In genomic region chr11:116732740-116733385, GRCh38 we compare ENCODE assay signal across 8 cellular contexts. TPM values are rescaled to one million over a fixed set of nuclear protein-coding genes. Genes with fewer than 3 reads are reported as not detected.
DNase-seq lines count a peak whose midpoint lies in the region; ATAC-seq, FAIRE-seq and TF ChIP-seq lines count a peak whose summit lies in the region.

No MANE protein-coding gene starts in this region.

- peaks cover 9% of the 10 kb centered on the region for H3K4me1 Mint-ChIP-seq in Calu3 (ENCODE audit: low read depth, unreplicated experiment)

- ATAC-seq in GM21360 (IDR thresholded peaks at IDR 0.05; ENCODE audit: unreplicated experiment) = peak; percentile 80

- CTCF ChIA-PET in Calu3 (lab: Charles Lee) = interaction anchor here (0.8 to 2.0 kb wide), 4 partner anchors 10 to 494 kb away, joined by 3 to 8 read pairs (median 4); no protein-coding TSS in a partner anchor
- CTCF ChIA-PET in RWPE1 (lab: Yijun Ruan, JAX) = interaction anchor here (0.5 to 3.4 kb wide), 17 partner anchors 8 to 495 kb away, joined by 3 to 21 read pairs (median 5); no protein-coding TSS in a partner anchor

- POLR2A ChIA-PET in RWPE1 (lab: Yijun Ruan, JAX; ENCODE audit: low non-redundant PET) = no interaction called here

- FAIRE-seq in urothelium cell line (lab: Jason Lieb, UNC) = no peak

- BruUV-seq in Calu3 (replicated peaks; lab: Mats Ljungman, UMichigan) = no TSS peak

- no peak overlapping the region for H3K27ac Mint-ChIP-seq in Calu3 (ENCODE audit: unreplicated experiment)

- H3K36me3 Mint-ChIP-seq in Calu3 (ENCODE audit: insufficient read depth, unreplicated experiment) = peaks cover 5% of the 10 kb centered on the region

- H3K27me3 Mint-ChIP-seq in Calu3 (ENCODE audit: unreplicated experiment) = no peaks in the 10 kb centered on the region

- DNase-seq in Calu3 (peak; percentile 56), HuH-7.5 (ENCODE audit: low spot score) (peak; percentile 76), RWPE1 (ENCODE audit: low spot score) (peak; percentile 82), head of caudate nucleus (peak; percentile 39 to 86 (median 72)), posterior cingulate gyrus (peak in 9 of 10 donors; percentile 56 to 96 (median 78)), urothelium cell line (ENCODE audit: low spot score) (peak; percentile 73)
- DNase-seq in activated naive CD4-positive, alpha-beta T cell treated with Interleukin-2 at 50 U/mL for 16 hours = peak; percentile 60

- H3K4me3 Mint-ChIP-seq in Calu3 (ENCODE audit: low read depth, unreplicated experiment) = no peak overlapping the region

- intact Hi-C loops in Calu3 (cut with micrococcal nuclease; ENCODE audit: unreplicated experiment) = loop anchor here (1.0 to 5.0 kb wide), 2 partner anchors 373 to 494 kb away; no protein-coding TSS in a partner anchor
- intact Hi-C loops in head of caudate nucleus (cut with DNase I) = no loop called here
- intact Hi-C loops in posterior cingulate gyrus (cut with DNase I) = no loop called here

- TF ChIP-seq CTCF in Calu3 (IDR thresholded peaks at IDR 0.05; ENCODE audit: unreplicated experiment) = peak; percentile 54
- TF ChIP-seq CTCF in RWPE1 (conservative IDR thresholded peaks at IDR 0.05; ENCODE audit: low read depth) = peak; percentile 83

- H3K27ac ChIP-seq in RWPE1 = no peak overlapping the region

- no peaks in the 10 kb centered on the region for H3K9me3 Mint-ChIP-seq in Calu3 (ENCODE audit: low read depth, unreplicated experiment)

RNA-seq across cellular contexts. Expression of gene BUD13, which starts 39.9 kb away (rescaled TPM):
- total RNA-seq in Calu3 (2022) = 10.4 and 10.9 TPM in 2 replicates

RNA-seq across cellular contexts. Expression of gene ZPR1, which starts 55.0 kb away (rescaled TPM):
- total RNA-seq in Calu3 (2022) = 34.5 and 41.5 TPM in 2 replicates

RNA-seq across cellular contexts. Expression of gene APOA5, which starts 58.8 kb away (rescaled TPM):
- total RNA-seq in Calu3 (2022) = not detected in 2 replicates
